Comparison of ENCODE assay signal across 10 cellular contexts in the genomic region with DNA sequence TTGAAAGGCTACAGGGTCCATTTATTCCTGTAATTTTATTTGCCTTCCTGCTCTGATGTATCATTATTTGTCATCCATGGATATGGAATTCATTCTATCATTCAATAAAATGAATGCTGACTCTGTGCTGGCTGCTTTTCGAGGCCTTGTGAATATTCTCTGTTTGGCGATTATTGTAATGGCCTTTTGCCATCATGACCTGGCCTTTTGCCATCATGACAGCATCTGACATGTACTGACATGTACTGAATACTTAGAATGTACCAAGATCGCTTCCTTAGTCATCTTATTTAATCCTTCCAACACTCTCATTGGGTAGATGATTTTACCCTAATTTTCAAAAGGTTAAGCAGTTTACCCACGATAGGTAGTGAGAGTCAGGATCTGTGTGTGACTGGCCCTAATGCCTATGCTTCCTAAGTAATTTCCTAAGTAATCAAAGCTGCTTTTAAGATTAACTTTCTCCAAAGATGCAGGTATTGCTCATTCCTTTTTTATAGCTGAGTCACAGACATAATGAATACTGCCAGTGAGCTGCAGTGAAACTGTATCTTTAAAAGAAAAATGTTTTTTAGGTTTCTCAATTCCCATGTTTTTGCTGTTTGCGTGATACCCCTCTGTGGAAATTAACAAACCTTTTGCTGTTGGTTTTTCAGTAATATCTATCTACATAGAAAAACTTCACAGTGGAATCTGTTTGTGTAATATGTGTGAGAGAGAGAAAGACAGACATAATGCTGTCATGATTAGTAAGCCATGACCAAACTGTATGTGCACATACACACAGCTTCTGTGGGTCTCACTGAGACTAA.
DNase-seq lines count a peak whose midpoint lies in the region; ATAC-seq and TF ChIP-seq lines count a peak whose summit lies in the region.
"Had no signal": no experiment of that assay in that cellular context is flagged by ENCODE, and none has a peak within 500 bp of the region (broad histone marks: within the 10 kb centered on the region; RNA-seq: fewer than 3 reads in every experiment).

No MANE protein-coding gene starts in this region.

- TF ChIP-seq CTCF in HEK293 (tag by site-specific recombination; IDR thresholded peaks at IDR 0.05) (no peak), adrenal gland (IDR thresholded peaks at IDR 0.05) (no peak), hepatocyte (IDR thresholded peaks at IDR 0.05; ENCODE audit: poor library complexity) (no peak)

- H3K79me2 ChIP-seq in hepatocyte = peaks cover 97% of the 10 kb centered on the region

- in situ Hi-C loops in ACHN (cut with HindIII; ENCODE audit: low pct_ligation_motif_present, low pct_unique_long_range_greater_than_20kb, low sequenced_read_pairs) = no loop called here

- H3K4me1 Mint-ChIP-seq in CD4-positive, alpha-beta memory T cell = peaks cover 27 to 39% (median 31%) of the 10 kb centered on the region in 4 donors

- H3K27me3 Mint-ChIP-seq in CD4-positive, alpha-beta memory T cell = no peaks in the 10 kb centered on the region
- H3K27me3 Mint-ChIP-seq: T-cell had no signal

- no peak for TF ChIP-seq POLR2A in adrenal gland (IDR thresholded peaks at IDR 0.05)

- intact Hi-C loops in adrenal gland (cut with DNase I) = no loop called here
- intact Hi-C loops in CD4-positive, alpha-beta memory T cell (cut with micrococcal nuclease) = no loop called here

- CTCF ChIA-PET in HEK293 (lab: Yijun Ruan, JAX) = interaction anchor here (0.7 kb wide), 1 partner anchor 73 kb away, joined by 3 read pairs; no protein-coding TSS in a partner anchor
- CTCF ChIA-PET in CD4-positive, alpha-beta memory T cell (lab: Charles Lee; ENCODE audit: partially characterized antibody) = interaction anchor here (1.9 kb wide), 1 partner anchor 9 kb away, joined by 5 read pairs; no protein-coding TSS in a partner anchor

- H3K4me1 ChIP-seq in HEK293 (ENCODE audit: control insufficient read depth, insufficient read depth, low read length) (0 out of 2 replicates have a peak, but pooled peaks cover 6% of the 10 kb centered on the region), adrenal gland (replicated peaks in 1 of 2) (peaks cover 11 to 25% of the 10 kb centered on the region in 2 donors), hepatocyte (ENCODE audit: insufficient read depth) (peaks cover 13% of the 10 kb centered on the region)
- peaks cover 31% of the 10 kb centered on the region for H3K4me1 ChIP-seq in CD4-positive, alpha-beta memory T cell (ENCODE audit: insufficient read depth, low read length)

- peak overlapping the region in 2 of 7 donors; percentile 16 to 32 for H3K27ac Mint-ChIP-seq in CD4-positive, alpha-beta memory T cell

- DNase-seq in ACHN = peak; percentile 56
- DNase-seq in adrenal gland = peak; percentile 35 to 89 (median 68)
- DNase-seq in hepatocyte (ENCODE audit: low spot score) = no peak
- DNase-seq in activated effector memory CD4-positive, alpha-beta T cell treated with Interleukin-2 at 50 U/mL for 16 hours = no peak
- no peak for DNase-seq in CD4-positive, alpha-beta memory T cell
- DNase-seq in activated CD4-positive, alpha-beta T cell treated with anti-CD3 and anti-CD28 coated beads for 1 hour = no peak
- DNase-seq: effector memory CD4-positive, alpha-beta T cell; T-cell had no signal

- no peak overlapping the region for H3K27ac ChIP-seq in HEK293 (ENCODE audit: extremely low read depth, low read depth, low read length)
- peak overlapping the region in 4 of 5 donors; percentile 8 to 77 (median 56) for H3K27ac ChIP-seq in adrenal gland
- H3K27ac ChIP-seq in hepatocyte = peak overlapping the region; percentile 29
- H3K27ac ChIP-seq in CD4-positive, alpha-beta memory T cell (ENCODE audit: low read depth, low read length) = no peak overlapping the region

- H3K4me3 ChIP-seq in HEK293 (ENCODE audit: low read depth, low read length) (no peak overlapping the region), adrenal gland (peak overlapping the region in 1 of 4 donors; percentile 5), hepatocyte (no peak overlapping the region)
- no peak overlapping the region for H3K4me3 ChIP-seq in CD4-positive, alpha-beta memory T cell (ENCODE audit: low read length in 2 of 2)

- H3K9me3 ChIP-seq in HEK293 (ENCODE audit: control insufficient read depth, insufficient read depth, low read depth, low read length) (no peaks in the 10 kb centered on the region), adrenal gland (replicated peaks in 1 of 3) (no peaks in the 10 kb centered on the region), hepatocyte (ENCODE audit: low read depth) (no peaks in the 10 kb centered on the region)
- H3K9me3 ChIP-seq in CD4-positive, alpha-beta memory T cell (ENCODE audit: control insufficient read depth in 1 of 2, low read length in 2 of 2) = no peaks in the 10 kb centered on the region

- no peak for ATAC-seq in HG03442 (IDR thresholded peaks at IDR 0.05; ENCODE audit: unreplicated experiment)

- H2AFZ ChIP-seq in hepatocyte = no peak overlapping the region

- H3K27me3 ChIP-seq in adrenal gland (no peaks in the 10 kb centered on the region), hepatocyte (no peaks in the 10 kb centered on the region)
- H3K27me3 ChIP-seq in CD4-positive, alpha-beta memory T cell (ENCODE audit: insufficient read depth, low read length) = no peaks in the 10 kb centered on the region

- no peak overlapping the region for H3K4me2 ChIP-seq in hepatocyte

- peaks cover 0 to 4% of the 10 kb centered on the region in 2 donors for H3K36me3 Mint-ChIP-seq in CD4-positive, alpha-beta memory T cell

- no peaks in the 10 kb centered on the region for H4K20me1 ChIP-seq in hepatocyte (ENCODE audit: insufficient read depth, poor library complexity, severe bottlenecking)

- 25 to 44% (median 36%) methylated on average over 5 of the region's 5 CpGs for WGBS in adrenal gland, 4 donors
- WGBS in hepatocyte (ENCODE audit: low lambda C conversion rate, missing lambda C conversion rate) = 70% methylated on average over 5 of the region's 5 CpGs

- no peaks in the 10 kb centered on the region for H3K9me3 Mint-ChIP-seq in CD4-positive, alpha-beta memory T cell
- H3K9me3 Mint-ChIP-seq: T-cell had no signal

- H3K9me2 ChIP-seq in hepatocyte (replicated peaks; ENCODE audit: insufficient read depth) = no peaks in the 10 kb centered on the region

- POLR2A ChIA-PET in HEK293 (lab: Yijun Ruan, JAX) = no interaction called here
- POLR2A ChIA-PET in CD4-positive, alpha-beta memory T cell (lab: Charles Lee; ENCODE audit: partially characterized antibody) = no interaction called here

- peak overlapping the region in 1 of 8 donors; percentile 23 for H3K4me3 Mint-ChIP-seq in CD4-positive, alpha-beta memory T cell

- no peaks in the 10 kb centered on the region for H3K36me3 ChIP-seq in HEK293 (ENCODE audit: control insufficient read depth in 2 of 2, insufficient read depth in 1 of 2, low read length in 2 of 2)
- H3K36me3 ChIP-seq in adrenal gland (replicated peaks in 1 of 2) = no peaks in the 10 kb centered on the region
- no peaks in the 10 kb centered on the region for H3K36me3 ChIP-seq in hepatocyte (replicated peaks; ENCODE audit: insufficient read depth, low read depth)
- H3K36me3 ChIP-seq in CD4-positive, alpha-beta memory T cell (ENCODE audit: insufficient read depth, low read length) = no peaks in the 10 kb centered on the region

TF ChIP-seq in HEK293, 187 proteins besides CTCF, POLR2A, EP300 and RAD21 (continues in another document):
- 0 out of 2 replicates have a peak, but pooled peaks have one; percentile 4 for TF ChIP-seq ZNF335 (tag by site-specific recombination; conservative IDR thresholded peaks at IDR 0.05)
- TF ChIP-seq ZEB2 (tag by site-specific recombination; IDR thresholded peaks at IDR 0.05) = 0 out of 2 replicates have a peak, but pooled peaks have one; percentile 13
- TF ChIP-seq ZFP3 (tag by site-specific recombination; IDR thresholded peaks at IDR 0.05; ENCODE audit: low read depth) = no peak
- no peak for TF ChIP-seq ZNF223 (tag by site-specific recombination; IDR thresholded peaks at IDR 0.05)
- no peak for TF ChIP-seq ZNF830 (tag by site-specific recombination; IDR thresholded peaks at IDR 0.05; ENCODE audit: low read depth)
- TF ChIP-seq ZNF16 (tag by site-specific recombination; IDR thresholded peaks at IDR 0.05; ENCODE audit: low read depth) = no peak
- no peak for TF ChIP-seq ZNF157 (tag by site-specific recombination; IDR thresholded peaks at IDR 0.05)
- TF ChIP-seq, protein P1, sequence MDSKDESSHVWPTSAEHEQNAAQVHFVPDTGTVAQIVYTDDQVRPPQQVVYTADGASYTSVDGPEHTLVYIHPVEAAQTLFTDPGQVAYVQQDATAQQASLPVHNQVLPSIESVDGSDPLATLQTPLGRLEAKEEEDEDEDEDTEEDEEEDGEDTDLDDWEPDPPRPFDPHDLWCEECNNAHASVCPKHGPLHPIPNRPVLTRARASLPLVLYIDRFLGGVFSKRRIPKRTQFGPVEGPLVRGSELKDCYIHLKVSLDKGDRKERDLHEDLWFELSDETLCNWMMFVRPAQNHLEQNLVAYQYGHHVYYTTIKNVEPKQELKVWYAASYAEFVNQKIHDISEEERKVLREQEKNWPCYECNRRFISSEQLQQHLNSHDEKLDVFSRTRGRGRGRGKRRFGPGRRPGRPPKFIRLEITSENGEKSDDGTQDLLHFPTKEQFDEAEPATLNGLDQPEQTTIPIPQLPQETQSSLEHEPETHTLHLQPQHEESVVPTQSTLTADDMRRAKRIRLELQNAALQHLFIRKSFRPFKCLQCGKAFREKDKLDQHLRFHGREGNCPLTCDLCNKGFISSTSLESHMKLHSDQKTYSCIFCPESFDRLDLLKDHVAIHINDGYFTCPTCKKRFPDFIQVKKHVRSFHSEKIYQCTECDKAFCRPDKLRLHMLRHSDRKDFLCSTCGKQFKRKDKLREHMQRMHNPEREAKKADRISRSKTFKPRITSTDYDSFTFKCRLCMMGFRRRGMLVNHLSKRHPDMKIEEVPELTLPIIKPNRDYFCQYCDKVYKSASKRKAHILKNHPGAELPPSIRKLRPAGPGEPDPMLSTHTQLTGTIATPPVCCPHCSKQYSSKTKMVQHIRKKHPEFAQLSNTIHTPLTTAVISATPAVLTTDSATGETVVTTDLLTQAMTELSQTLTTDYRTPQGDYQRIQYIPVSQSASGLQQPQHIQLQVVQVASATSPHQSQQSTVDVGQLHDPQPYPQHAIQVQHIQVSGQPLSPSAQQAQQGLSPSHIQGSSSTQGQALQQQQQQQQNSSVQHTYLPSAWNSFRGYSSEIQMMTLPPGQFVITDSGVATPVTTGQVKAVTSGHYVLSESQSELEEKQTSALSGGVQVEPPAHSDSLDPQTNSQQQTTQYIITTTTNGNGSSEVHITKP (tag by site-specific recombination; IDR thresholded peaks at IDR 0.05) = peak; percentile 84
- TF ChIP-seq KLF10 (tag by site-specific recombination; IDR thresholded peaks at IDR 0.05) = no peak
- no peak for TF ChIP-seq ZFP41 (tag by site-specific recombination; IDR thresholded peaks at IDR 0.05; ENCODE audit: borderline replicate concordance)
- TF ChIP-seq TRIM28 (IDR thresholded peaks at IDR 0.05; ENCODE audit: borderline replicate concordance, low read length) = peak; percentile 42; the same call in 1 of the 2 replicates
- no peak for TF ChIP-seq GLI4 (tag by site-specific recombination; IDR thresholded peaks at IDR 0.05)
- 0 out of 2 replicates have a peak, but pooled peaks have one; percentile 6 for TF ChIP-seq PRDM1 (tag by site-specific recombination; IDR thresholded peaks at IDR 0.05)
- no peak for TF ChIP-seq ZNF658 (tag by site-specific recombination; IDR thresholded peaks at IDR 0.05)

Comparison
In these comparisons a context has a peak if more than half of its experiments do, and no peak if none do; other contexts are left out.
1. DNase-seq: peak in ACHN (single experiment) and adrenal gland (7 of 7); none in hepatocyte (single experiment), activated effector memory CD4-positive, alpha-beta T cell treated with Interleukin-2 at 50 U/mL for 16 hours (single experiment), CD4-positive, alpha-beta memory T cell (0 of 5) and activated CD4-positive, alpha-beta T cell treated with anti-CD3 and anti-CD28 coated beads for 1 hour (single experiment).
2. H3K27ac ChIP-seq: peak in adrenal gland (4 of 5) and hepatocyte (single experiment); none in HEK293 (single experiment) and CD4-positive, alpha-beta memory T cell (single experiment).